6 cellular contexts compared by ENCODE assay signal in the genomic region with DNA sequence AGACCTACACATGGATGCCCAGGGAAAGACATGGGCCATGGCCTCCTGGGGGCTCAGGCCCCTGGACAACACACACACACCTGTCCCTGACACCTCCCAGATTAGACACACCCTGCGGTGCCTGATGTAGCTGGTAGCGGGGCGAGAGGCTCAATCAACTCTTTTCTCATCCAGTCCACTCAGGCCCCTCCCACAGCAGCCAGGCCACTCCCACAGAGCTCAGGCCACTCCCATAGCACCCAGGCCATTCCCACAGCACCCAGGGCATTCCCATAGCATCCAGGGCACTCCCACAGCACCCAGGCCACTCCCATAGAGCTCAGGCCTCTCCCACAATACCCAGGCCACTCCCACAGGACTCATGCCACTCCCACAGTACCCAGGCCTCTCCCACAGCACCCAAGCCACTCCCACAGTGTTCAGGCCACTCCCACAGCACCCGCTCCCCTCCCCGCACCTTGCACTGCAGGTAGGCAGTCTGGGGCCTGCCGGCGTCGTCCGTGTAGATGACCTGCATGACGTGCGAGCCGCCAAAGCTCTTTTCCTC. TPM values are rescaled to one million over a fixed set of nuclear protein-coding genes. Genes with fewer than 3 reads are reported as not detected.
DNase-seq lines count a peak whose midpoint lies in the region; ATAC-seq and TF ChIP-seq lines count a peak whose summit lies in the region.
"Not testable (repeated sequence)": the region's sequence is repeated elsewhere in the genome, so short reads cannot be mapped to it uniquely, and the experiment has no call there.

No MANE protein-coding gene starts in this region.

- peak; percentile 39 for ATAC-seq in GM19025 (IDR thresholded peaks at IDR 0.05; ENCODE audit: low read depth, unreplicated experiment)
- peak; percentile 55 for ATAC-seq in HG02885 (IDR thresholded peaks at IDR 0.05; ENCODE audit: poor library complexity, unreplicated experiment)
- ATAC-seq in stimulated activated effector memory CD8-positive, alpha-beta T cell treated with anti-CD3 and anti-CD28 coated beads, Interleukin-12 subunit alpha, Interleukin-12 subunit beta, amount 100 ng/mL, for 72 hours, result peak; percentile 66

- H3K4me1 Mint-ChIP-seq in stimulated activated effector memory CD8-positive, alpha-beta T cell treated with anti-CD3 and anti-CD28 coated beads, Interleukin-12 subunit alpha, Interleukin-12 subunit beta, amount 100 ng/mL, for 72 hours, result not testable (repeated sequence)

- not testable (repeated sequence) for H3K9me3 Mint-ChIP-seq in stimulated activated effector memory CD8-positive, alpha-beta T cell treated with anti-CD3 and anti-CD28 coated beads, Interleukin-12 subunit alpha, Interleukin-12 subunit beta, amount 100 ng/mL, for 72 hours

- not testable (repeated sequence) for TF ChIP-seq POLR2A in lower leg skin (IDR thresholded peaks at IDR 0.05)

- DNase-seq in T-helper 2 cell (peak in 4 of 5 experiments; percentile 39 to 48 (median 45)), lower leg skin (ENCODE audit: low spot score in 2 of 2) (peak; percentile 4 to 88)
- DNase-seq in activated naive CD4-positive, alpha-beta T cell treated with anti-CD3 and anti-CD28 coated beads, Interleukin-2, amount 50 U/mL, for 16 hours, result peak; percentile 71
- peak in 1 of 2 donors; percentile 87 for DNase-seq in stimulated activated effector memory CD8-positive, alpha-beta T cell treated with anti-CD3 and anti-CD28 coated beads, Interleukin-12 subunit alpha, Interleukin-12 subunit beta, amount 100 ng/mL, for 72 hours (ENCODE audit: low spot score in 2 of 2)

- H3K4me3 Mint-ChIP-seq in stimulated activated effector memory CD8-positive, alpha-beta T cell treated with anti-CD3 and anti-CD28 coated beads, Interleukin-12 subunit alpha, Interleukin-12 subunit beta, amount 100 ng/mL, for 72 hours, result not testable (repeated sequence)

- not testable (repeated sequence) for TF ChIP-seq CTCF in lower leg skin (IDR thresholded peaks at IDR 0.05)

- WGBS in lower leg skin, 2 donors, result no CpG with 5 or more reads among the region's 12 CpGs

- intact Hi-C loops in lower leg skin (cut with DNase I; ENCODE audit: low total_unique reads), result not testable (repeated sequence)

- not testable (repeated sequence) for H3K4me3 ChIP-seq in lower leg skin (ENCODE audit: low read depth, poor library complexity, severe bottlenecking)

- not testable (repeated sequence) for H3K27ac Mint-ChIP-seq in stimulated activated effector memory CD8-positive, alpha-beta T cell treated with anti-CD3 and anti-CD28 coated beads, Interleukin-12 subunit alpha, Interleukin-12 subunit beta, amount 100 ng/mL, for 72 hours

- H3K36me3 Mint-ChIP-seq in stimulated activated effector memory CD8-positive, alpha-beta T cell treated with anti-CD3 and anti-CD28 coated beads, Interleukin-12 subunit alpha, Interleukin-12 subunit beta, amount 100 ng/mL, for 72 hours, result not testable (repeated sequence)

RNA-seq across cellular contexts. Expression of gene POLR2J, which starts 11.9 kb away (rescaled TPM):
- total RNA-seq in lower leg skin, result 10 to 100 TPM in 3 of 4 donors, 1 to 10 TPM in 1; 9.3 to 19.2 (median 15.9) TPM

RNA-seq across cellular contexts. Expression of gene LRWD1, which starts 25.8 kb away (rescaled TPM):
- 10 to 100 TPM in 3 of 4 donors, 1 to 10 TPM in 1; 9.8 to 16.1 (median 10.3) TPM for total RNA-seq in lower leg skin

RNA-seq across cellular contexts. Expression of gene ALKBH4, which starts 25.9 kb away (rescaled TPM):
- total RNA-seq in lower leg skin, result 10 to 100 TPM; 14.7 to 38.9 (median 24.6) TPM

RNA-seq across cellular contexts. Expression of gene RASA4B, which starts 27.0 kb away (rescaled TPM):
- 10 to 100 TPM; 21.6 to 28.3 (median 25.3) TPM for total RNA-seq in lower leg skin

RNA-seq across cellular contexts. Expression of gene UPK3BL2, which starts 52.9 kb away (rescaled TPM):
- total RNA-seq in lower leg skin, result 10 to 100 TPM in 1 of 4 donors, 1 to 10 TPM in 3; 2.0 to 22.0 (median 5.2) TPM
